In the genomic region with DNA sequence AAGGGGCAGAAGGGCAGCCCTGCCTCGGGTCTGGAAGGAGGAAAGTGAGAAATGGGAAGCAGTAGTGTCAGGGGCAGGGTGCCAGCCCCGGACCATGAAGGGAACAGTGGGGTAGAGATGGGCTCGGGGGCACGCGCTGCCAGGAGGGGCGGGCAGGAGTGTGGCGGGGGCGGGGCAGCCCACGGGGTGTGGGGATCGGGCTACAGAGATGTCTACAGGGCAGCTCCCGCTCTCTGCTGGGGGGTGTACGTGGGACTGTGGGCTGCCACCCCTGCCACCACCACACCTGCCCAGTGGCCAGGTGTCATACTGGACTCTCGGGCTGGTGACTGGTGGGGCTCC, we compare ENCODE assay signal across 21 cellular contexts. TPM values are rescaled to one million over a fixed set of nuclear protein-coding genes. Genes with fewer than 3 reads are reported as not detected.
A peak's percentile ranks its signal among the peaks of the same experiment; 100 is the strongest.
DNase-seq lines count a peak whose midpoint lies in the region; FAIRE-seq and TF ChIP-seq lines count a peak whose summit lies in the region.
"Had no signal": no experiment of that assay in that cellular context is flagged by ENCODE, and none has a peak within 500 bp of the region (broad histone marks: within the 10 kb centered on the region; RNA-seq: fewer than 3 reads in every experiment).

No MANE protein-coding gene starts in this region.

- H3K4me3 ChIP-seq in BE2C (ENCODE audit: low read depth, low read length): no peak overlapping the region
- H3K4me3 ChIP-seq in kidney (ENCODE audit: low read length in 2 of 2): no peak overlapping the region
- H3K4me3 ChIP-seq in CD8-positive, alpha-beta memory T cell (ENCODE audit: low read length): no peak overlapping the region
- H3K4me3 ChIP-seq: Peyer's patch had no signal

- no peaks in the 10 kb centered on the region for H3K27me3 ChIP-seq in BE2C
- H3K27me3 ChIP-seq in CD8-positive, alpha-beta memory T cell (ENCODE audit: insufficient read depth, low read length, poor library complexity, severe bottlenecking): no peaks in the 10 kb centered on the region
- H3K27me3 ChIP-seq: Peyer's patch had no signal

- no peaks in the 10 kb centered on the region for H3K9me3 ChIP-seq in BE2C
- H3K9me3 ChIP-seq in kidney (ENCODE audit: control insufficient read depth in 1 of 2, low read length in 2 of 2): no peaks in the 10 kb centered on the region
- no peaks in the 10 kb centered on the region for H3K9me3 ChIP-seq in CD8-positive, alpha-beta memory T cell (ENCODE audit: low read length)
- H3K9me3 ChIP-seq: Peyer's patch had no signal

- H3K36me3 Mint-ChIP-seq in chondrocyte (ENCODE audit: low read depth) (no peaks in the 10 kb centered on the region), nephron progenitor cell (ENCODE audit: low read depth) (no peaks in the 10 kb centered on the region)
- no peaks in the 10 kb centered on the region for H3K36me3 Mint-ChIP-seq in CD8-positive, alpha-beta memory T cell
- H3K36me3 Mint-ChIP-seq: CD14-positive monocyte had no signal

- POLR2A ChIA-PET in CD8-positive, alpha-beta memory T cell (lab: Charles Lee): no interaction called here

- H3K27ac Mint-ChIP-seq in chondrocyte (ENCODE audit: unreplicated experiment) (no peak overlapping the region), nephron progenitor cell (peak overlapping the region; percentile 42)
- no peak overlapping the region for H3K27ac Mint-ChIP-seq in CD8-positive, alpha-beta memory T cell
- H3K27ac Mint-ChIP-seq: CD14-positive monocyte had no signal

- H3K4me1 Mint-ChIP-seq in chondrocyte (ENCODE audit: low read depth): peaks cover 47% of the 10 kb centered on the region
- peaks cover 51% of the 10 kb centered on the region for H3K4me1 Mint-ChIP-seq in nephron progenitor cell
- peaks cover 0 to 5% (median 0%) of the 10 kb centered on the region in 3 donors for H3K4me1 Mint-ChIP-seq in CD8-positive, alpha-beta memory T cell
- H3K4me1 Mint-ChIP-seq: CD14-positive monocyte had no signal

- no peak overlapping the region for H3K9ac ChIP-seq in kidney (ENCODE audit: low read length in 2 of 2)

- TF ChIP-seq POLR2A in GM12892 (IDR thresholded peaks at IDR 0.05; ENCODE audit: low read depth, low read length): no peak

- CTCF ChIA-PET in CD8-positive, alpha-beta memory T cell (lab: Charles Lee): interaction anchor here (1.4 kb wide), 1 partner anchor 9 kb away, joined by 6 read pairs; no protein-coding TSS in a partner anchor

- no peaks in the 10 kb centered on the region for H3K36me3 ChIP-seq in BE2C
- peaks cover 0 to 3% of the 10 kb centered on the region in 2 donors for H3K36me3 ChIP-seq in kidney (ENCODE audit: control insufficient read depth in 1 of 2, insufficient read depth in 2 of 2, low read length in 2 of 2)
- H3K36me3 ChIP-seq in CD8-positive, alpha-beta memory T cell (ENCODE audit: insufficient read depth, low read length): no peaks in the 10 kb centered on the region

- H3K9me3 Mint-ChIP-seq in chondrocyte (ENCODE audit: low read depth) (no peaks in the 10 kb centered on the region), nephron progenitor cell (no peaks in the 10 kb centered on the region)
- no peaks in the 10 kb centered on the region for H3K9me3 Mint-ChIP-seq in CD8-positive, alpha-beta memory T cell
- H3K9me3 Mint-ChIP-seq: CD14-positive monocyte had no signal

- DNase-seq in BE2C (peak; percentile 2), chondrocyte (ENCODE audit: low spot score) (peak; percentile 78), kidney (peak; percentile 67), nephron progenitor cell (no peak), NCI-H146 (lab: John Stamatoyannopoulos, UW) (no peak), GM12892 (ENCODE audit: insufficient read length) (no peak)
- DNase-seq in CD8-positive, alpha-beta memory T cell: no peak
- no peak for DNase-seq in activated naive CD4-positive, alpha-beta T cell (lab: John Stamatoyannopoulos, UW)
- DNase-seq: COR-L47, DMS79, GOT3, KG1, NCI-H1105, NCI-H1694, NCI-H2081, NCI-H2171 treated with DMSO at 0.1 percent for 48 hours, NCI-H524 treated with DMSO at 0.1 percent for 48 hours had no signal

- H3K4me3 Mint-ChIP-seq in chondrocyte (ENCODE audit: unreplicated experiment) (no peak overlapping the region), nephron progenitor cell (no peak overlapping the region)
- H3K4me3 Mint-ChIP-seq in CD8-positive, alpha-beta memory T cell: no peak overlapping the region
- H3K4me3 Mint-ChIP-seq: CD14-positive monocyte had no signal

- intact Hi-C loops in kidney (cut with DNase I): no loop called here

- no peak for FAIRE-seq in kidney (lab: Jason Lieb, UNC)
- FAIRE-seq in GM12892 (lab: Jason Lieb, UNC): no peak
- FAIRE-seq: A204.1 had no signal

- H3K27me3 Mint-ChIP-seq in chondrocyte (ENCODE audit: low read depth): no peaks in the 10 kb centered on the region
- no peaks in the 10 kb centered on the region for H3K27me3 Mint-ChIP-seq in nephron progenitor cell (ENCODE audit: low read depth, poor library complexity)
- peaks cover 0 to 7% of the 10 kb centered on the region in 2 donors for H3K27me3 Mint-ChIP-seq in CD8-positive, alpha-beta memory T cell

- TF ChIP-seq CTCF in BE2C (IDR thresholded peaks at IDR 0.05; ENCODE audit: low read depth, low read length): no peak
- no peak for TF ChIP-seq CTCF in chondrocyte (IDR thresholded peaks at IDR 0.05)
- no peak for TF ChIP-seq CTCF in kidney (IDR thresholded peaks at IDR 0.05; ENCODE audit: borderline replicate concordance, extremely low read depth, insufficient read depth)
- TF ChIP-seq CTCF in nephron progenitor cell (IDR thresholded peaks at IDR 0.05): no peak

- H3K27ac ChIP-seq in kidney (ENCODE audit: low read depth in 2 of 2, low read length in 2 of 2): no peak overlapping the region
- H3K27ac ChIP-seq in CD8-positive, alpha-beta memory T cell (ENCODE audit: low read depth, low read length): no peak overlapping the region

- H3K4me1 ChIP-seq in BE2C: no peaks in the 10 kb centered on the region
- H3K4me1 ChIP-seq in kidney (ENCODE audit: control insufficient read depth in 1 of 2, insufficient read depth in 1 of 2, low read depth in 1 of 2, low read length in 2 of 2): peaks cover 31 to 32% of the 10 kb centered on the region in 2 donors
- no peaks in the 10 kb centered on the region for H3K4me1 ChIP-seq in CD8-positive, alpha-beta memory T cell (ENCODE audit: insufficient read depth, low read length)

RNA-seq across cellular contexts. Expression of gene ARHGEF16, which starts 7.4 kb away (rescaled TPM):
- 4.8 TPM for polyA plus RNA-seq in BE2C (2012; ENCODE audit: insufficient read depth, insufficient read length, low read depth)
- total RNA-seq in chondrocyte: 1.1 to 4.1 TPM (median 2.0 TPM) in 3 replicates
- total RNA-seq in kidney: 39.3 TPM
- 15.5 TPM for polyA plus RNA-seq in kidney (ENCODE audit: insufficient read depth, low read depth, low replicate concordance)
- not detected for total RNA-seq in CD8-positive, alpha-beta memory T cell
- 0.06 TPM for polyA plus RNA-seq in CD8-positive, alpha-beta memory T cell
- polyA plus RNA-seq in GM12892 (2012; ENCODE audit: missing spikeins): not detected
- total RNA-seq: OCI-LY7 had no signal
- polyA plus RNA-seq: CD14-positive monocyte had no signal

Comparison
In these comparisons a context has a peak if more than half of its experiments do, and no peak if none do; other contexts are left out.
1. DNase-seq: peak in BE2C (single experiment), chondrocyte (single experiment) and kidney (single experiment); none in nephron progenitor cell (single experiment), NCI-H146 (single experiment), CD8-positive, alpha-beta memory T cell (0 of 5), GM12892 (single experiment) and activated naive CD4-positive, alpha-beta T cell (0 of 4).